Comparison of ENCODE assay signal across 9 cellular contexts in the genomic region with DNA sequence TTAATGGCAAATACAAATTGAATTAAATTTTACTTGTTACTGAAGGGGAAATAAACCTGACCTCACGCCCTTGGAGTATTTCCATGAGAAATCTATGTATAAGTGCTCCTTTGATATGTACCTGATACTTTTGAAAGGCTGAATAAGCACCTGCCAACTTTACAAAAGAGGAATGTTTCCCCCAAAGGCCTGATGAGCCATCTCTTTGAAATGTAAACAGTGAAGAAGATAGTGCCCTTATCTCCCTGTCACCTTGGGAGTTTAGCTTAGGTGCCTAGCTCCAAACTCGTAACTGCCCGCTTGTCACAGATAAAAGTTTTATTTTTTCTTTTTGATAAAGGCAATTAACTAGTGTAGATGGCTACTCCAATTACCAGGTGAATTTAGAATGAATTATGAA. TPM values are rescaled to one million over a fixed set of nuclear protein-coding genes. Genes with fewer than 3 reads are reported as not detected.
DNase-seq lines count a peak whose midpoint lies in the region; ATAC-seq, FAIRE-seq and TF ChIP-seq lines count a peak whose summit lies in the region.
"Had no signal": no experiment of that assay in that cellular context is flagged by ENCODE, and none has a peak within 500 bp of the region (broad histone marks: within the 10 kb centered on the region; RNA-seq: fewer than 3 reads in every experiment).

No MANE protein-coding gene starts in this region.

- H3K4me3 Mint-ChIP-seq in osteocyte (ENCODE audit: unreplicated experiment), result peak overlapping the region; percentile 14

- H2BK15ac ChIP-seq in H1 (ENCODE audit: low read length), result no peak overlapping the region

- H4K20me1 ChIP-seq in DOHH2 (ENCODE audit: control insufficient read depth, insufficient read depth, low read depth, low read length) (no peaks in the 10 kb centered on the region), H1 (replicated peaks in 1 of 2; ENCODE audit: control insufficient read depth in 1 of 2, insufficient read depth in 2 of 2, low read length in 2 of 2) (peaks cover 0 to 4% of the 10 kb centered on the region in 2 experiments)

- H3K79me1 ChIP-seq in H1 (ENCODE audit: low read depth, low read length), result no peaks in the 10 kb centered on the region

- no peaks in the 10 kb centered on the region for H3F3A ChIP-seq in DOHH2 (ENCODE audit: control insufficient read depth, insufficient read depth)

- WGBS in H1 (ENCODE audit: extremely low coverage in 1 of 2, insufficient coverage in 1 of 2, insufficient read length in 1 of 2, insufficient replicate concordance in 2 of 2, low coverage in 1 of 2, low lambda C conversion rate in 2 of 2, missing lambda C conversion rate in 1 of 2), 2 experiments, result 15% methylated on average over 3 of the region's 3 CpGs; no CpG with 5 or more reads in 1 of the 2 experiments

- no peak overlapping the region for H3K27ac ChIP-seq in DOHH2 (ENCODE audit: low read depth, low read length)
- no peak overlapping the region for H3K27ac ChIP-seq in H1 (ENCODE audit: low read depth, low read length)

- no peak overlapping the region for H2BK12ac ChIP-seq in H1 (ENCODE audit: low read depth, low read length)

- H3K23me2 ChIP-seq in H1 (ENCODE audit: low read depth, low read length), result peaks cover 8% of the 10 kb centered on the region; the same call in 1 of the 2 replicates

- POLR2A ChIA-PET in H1 (lab: Charles Lee; ENCODE audit: partially characterized antibody), result interaction anchor here (1.2 to 2.9 kb wide), 2 partner anchors 13 to 40 kb away, joined by 3 to 19 read pairs; a partner anchor contains a TSS

- no peak overlapping the region for H2BK5ac ChIP-seq in H1 (ENCODE audit: low read depth, low read length)

- DNase-seq in LoVo (ENCODE audit: low spot score), result peak; percentile 6
- DNase-seq in H1 (ENCODE audit: low read depth in 1 of 2, low spot score in 2 of 2), result peak in 1 of 2 experiments; percentile 33
- no peak for DNase-seq in osteocyte (ENCODE audit: extremely low spot score, unreplicated experiment)
- no peak for DNase-seq in SK-N-DZ (ENCODE audit: low spot score)
- DNase-seq in amniotic stem cell (lab: John Stamatoyannopoulos, UW), result no peak

- H2BK120ac ChIP-seq in H1 (replicated peaks; ENCODE audit: low read depth, low read length), result no peak overlapping the region

- no peak overlapping the region for H4K5ac ChIP-seq in H1 (ENCODE audit: insufficient read length, low read depth, low read length)

- H3K14ac ChIP-seq in H1 (ENCODE audit: insufficient read length), result no peak overlapping the region

- TF ChIP-seq RAD21 in H1 (IDR thresholded peaks at IDR 0.05 in 1 of 2, conservative IDR thresholded peaks at IDR 0.05 in 1 of 2; ENCODE audit: low read depth in 2 of 2, low read length in 2 of 2), result no peak

- H2AFZ ChIP-seq in H1 (ENCODE audit: low read length), result no peak overlapping the region

- H3K27me3 ChIP-seq in DOHH2 (ENCODE audit: control insufficient read depth, low read length), result peaks cover 11% of the 10 kb centered on the region
- H3K27me3 ChIP-seq in H1 (replicated peaks in 1 of 4; ENCODE audit: control insufficient read depth in 3 of 4, extremely low read depth in 1 of 4, insufficient read depth in 3 of 4, low read length in 3 of 4), result peaks cover 28 to 68% (median 56%) of the 10 kb centered on the region in 4 experiments

- H3K27ac Mint-ChIP-seq in osteocyte (ENCODE audit: unreplicated experiment), result no peak overlapping the region

- no peak overlapping the region for H4K8ac ChIP-seq in H1 (ENCODE audit: extremely low read depth, insufficient read depth, low read length)

- no peak overlapping the region for H4K91ac ChIP-seq in H1 (replicated peaks; ENCODE audit: insufficient read length, low read length)

- H3K27me3 Mint-ChIP-seq in osteocyte (ENCODE audit: unreplicated experiment), result peaks cover 4% of the 10 kb centered on the region

- H3K79me2 ChIP-seq in DOHH2 (ENCODE audit: control insufficient read depth, low read length) (peaks cover 25% of the 10 kb centered on the region), H1 (ENCODE audit: control insufficient read depth in 1 of 2, insufficient read depth in 2 of 2, low read length in 2 of 2) (no peaks in the 10 kb centered on the region)

- peaks cover 4% of the 10 kb centered on the region; the same call in 1 of the 2 replicates for H3K36me3 ChIP-seq in DOHH2 (ENCODE audit: control insufficient read depth, low read length)
- H3K36me3 ChIP-seq in H1 (ENCODE audit: control insufficient read depth in 2 of 4, insufficient read depth in 4 of 4, low read length in 3 of 4), result 0 out of 8 replicates have a peak, but pooled peaks cover 0 to 2% (median 0%) of the 10 kb centered on the region in 4 experiments

- TF ChIP-seq POLR2A in H1 (IDR thresholded peaks at IDR 0.05; ENCODE audit: control extremely low read depth in 1 of 2, low read depth in 2 of 2, low read length in 2 of 2), result no peak

- no peaks in the 10 kb centered on the region for H3K9me3 ChIP-seq in DOHH2 (ENCODE audit: control insufficient read depth, insufficient read depth, low read length)
- no peaks in the 10 kb centered on the region for H3K9me3 ChIP-seq in H1 (ENCODE audit: insufficient read depth in 2 of 2, low read depth in 1 of 2, low read length in 1 of 2)

- H3K4me2 ChIP-seq in DOHH2 (ENCODE audit: low read length) (peak overlapping the region; percentile 94), H1 (ENCODE audit: insufficient read depth in 1 of 2, low read depth in 2 of 2, low read length in 2 of 2) (peak overlapping the region; percentile 87 to 95; a peak in 3 of 4 replicates)

- TF ChIP-seq CTCF in DOHH2 (IDR thresholded peaks at IDR 0.05; ENCODE audit: low read depth, low read length, poor library complexity, severe bottlenecking) (no peak), H1 (IDR thresholded peaks at IDR 0.05; ENCODE audit: control extremely low read depth in 1 of 3, insufficient read depth in 1 of 3, low read depth in 1 of 3, low read length in 3 of 3) (no peak), osteocyte (IDR thresholded peaks at IDR 0.05) (no peak)

- H3K9me2 ChIP-seq in DOHH2 (replicated peaks; ENCODE audit: control insufficient read depth, low read length), result no peaks in the 10 kb centered on the region; the same call in 1 of the 2 replicates

- TF ChIP-seq EP300 in H1 (IDR thresholded peaks at IDR 0.05; ENCODE audit: borderline replicate concordance in 1 of 2, low read depth in 2 of 2, low read length in 2 of 2), result no peak

- peaks cover 4% of the 10 kb centered on the region for H3K36me3 Mint-ChIP-seq in osteocyte (ENCODE audit: unreplicated experiment)

- H3K4me1 Mint-ChIP-seq in osteocyte (ENCODE audit: unreplicated experiment), result peaks cover 13% of the 10 kb centered on the region

- no peak overlapping the region for H2AK5ac ChIP-seq in H1 (ENCODE audit: low read depth, low read length)

- H3K9ac ChIP-seq in H1 (replicated peaks in 1 of 4; ENCODE audit: extremely low read depth in 1 of 4, low read depth in 3 of 4, low read length in 3 of 4), result no peak overlapping the region

- no peak overlapping the region for H3K56ac ChIP-seq in H1 (replicated peaks; ENCODE audit: insufficient read length, low read depth, low read length)

- ATAC-seq in GM21723 (IDR thresholded peaks at IDR 0.05; ENCODE audit: unreplicated experiment), result no peak

- no peaks in the 10 kb centered on the region for H3K9me3 Mint-ChIP-seq in osteocyte (ENCODE audit: unreplicated experiment)

- no peak overlapping the region for H3K4ac ChIP-seq in H1 (replicated peaks; ENCODE audit: insufficient read length, low read depth, low read length)

- no peak overlapping the region for H2BK20ac ChIP-seq in H1 (ENCODE audit: low read length)

- no peak overlapping the region for H3K18ac ChIP-seq in H1 (ENCODE audit: extremely low read depth, low read length)

- peak overlapping the region; percentile 23; the same call in 1 of the 2 replicates for H3K4me3 ChIP-seq in DOHH2 (ENCODE audit: low read length)
- H3K4me3 ChIP-seq in H1 (ENCODE audit: extremely low read depth in 1 of 4, insufficient read depth in 2 of 4, low read depth in 3 of 4, low read length in 4 of 4), result peak overlapping the region in 2 of 4 experiments; percentile 78 to 81; a peak in 3 of 8 replicates

- H3K4me1 ChIP-seq in DOHH2 (ENCODE audit: control insufficient read depth, low read length), result peaks cover 19% of the 10 kb centered on the region
- peaks cover 0 to 5% (median 2%) of the 10 kb centered on the region in 4 experiments; a peak in 3 of 7 replicates for H3K4me1 ChIP-seq in H1 (replicated peaks in 1 of 4; ENCODE audit: control insufficient read depth in 3 of 4, insufficient read depth in 4 of 4, low read length in 3 of 4)

- CTCF ChIA-PET in H1 (lab: Charles Lee; ENCODE audit: partially characterized antibody), result interaction anchor here (0.6 to 3.9 kb wide), 5 partner anchors 11 to 123 kb away, joined by 3 to 22 read pairs (median 3); no protein-coding TSS in a partner anchor

- FAIRE-seq in H1 (lab: Jason Lieb, UNC), result no peak

- no peak overlapping the region for H3K23ac ChIP-seq in H1 (ENCODE audit: insufficient read length)

RNA-seq across cellular contexts. Expression of a gene that starts 1.1 kb away (rescaled TPM):
- total RNA-seq in H1 (2021; fragmentation: NEBNext Ultra II Directional; extraction: Animal tissue kit (Norgen Biotek cat#: 25700)), result 3.7 and 5.0 TPM in 2 replicates
- 1.1 and 1.8 TPM in 2 replicates for polyA plus RNA-seq in H1 (2011; rRNA removed)
- 1.9 TPM for polyA plus RNA-seq in H1 (2011; cell fraction: cytosol; rRNA removed)
- polyA plus RNA-seq in H1 (2011; cell fraction: nucleus; rRNA removed), result 2.5 TPM
- polyA plus RNA-seq in H1 (2012, experiment 1 of 2), result 3.0 to 4.1 TPM (median 3.4 TPM) in 4 replicates
- 0.39 TPM for polyA plus RNA-seq in H1 (2012, experiment 2 of 2)
- 2.0 TPM for polyA plus RNA-seq in H1 (2013, experiment 1 of 2)
- 2.5 TPM for polyA plus RNA-seq in H1 (2013, experiment 2 of 2)
- 6.1 and 9.0 TPM in 2 replicates for polyA minus RNA-seq in H1 (2011; rRNA and poly(A)+ RNA removed)
- polyA minus RNA-seq in H1 (2011; cell fraction: cytosol; rRNA and poly(A)+ RNA removed), result 2.8 TPM
- 4.1 TPM for polyA minus RNA-seq in H1 (2011; cell fraction: nucleus; rRNA and poly(A)+ RNA removed)
- total RNA-seq in osteocyte, result 10.1 and 11.4 TPM in 2 replicates
- polyA plus RNA-seq in SK-N-DZ (2014; cell fraction: cytosol; rRNA removed), result 10.8 and 12.3 TPM in 2 replicates
- polyA plus RNA-seq in SK-N-DZ (2014; cell fraction: nucleus; rRNA removed), result 15.0 and 24.3 TPM in 2 replicates

RNA-seq across cellular contexts. Expression of a gene that starts 26.6 kb away (rescaled TPM):
- not detected in 2 replicates for total RNA-seq in H1 (2021; fragmentation: NEBNext Ultra II Directional; extraction: Animal tissue kit (Norgen Biotek cat#: 25700))
- 0.05 TPM in 1 of 2 replicates, not detected in the other for polyA plus RNA-seq in H1 (2011; rRNA removed)
- polyA plus RNA-seq in H1 (2011; cell fraction: cytosol; rRNA removed), result not detected
- 0.11 TPM for polyA plus RNA-seq in H1 (2011; cell fraction: nucleus; rRNA removed)
- 0.05 to 0.09 TPM in 2 of 4 replicates, not detected in the others for polyA plus RNA-seq in H1 (2012, experiment 1 of 2)
- polyA plus RNA-seq in H1 (2012, experiment 2 of 2), result not detected
- polyA plus RNA-seq in H1 (2013, experiment 1 of 2), result 0.02 TPM
- 0.02 TPM for polyA plus RNA-seq in H1 (2013, experiment 2 of 2)
- polyA minus RNA-seq in H1 (2011; rRNA and poly(A)+ RNA removed), result 0.17 TPM in 1 of 2 replicates, not detected in the other
- polyA minus RNA-seq in H1 (2011; cell fraction: cytosol; rRNA and poly(A)+ RNA removed), result not detected
- polyA minus RNA-seq in H1 (2011; cell fraction: nucleus; rRNA and poly(A)+ RNA removed), result not detected
- total RNA-seq in osteocyte, result not detected in 2 replicates
- polyA plus RNA-seq in SK-N-DZ (2014; cell fraction: cytosol; rRNA removed), result 0.09 and 0.41 TPM in 2 replicates
- polyA plus RNA-seq in SK-N-DZ (2014; cell fraction: nucleus; rRNA removed), result 0.30 and 1.5 TPM in 2 replicates
- total RNA-seq: cardiac septum, RPMI7951 had no signal

RNA-seq across cellular contexts. Expression of a gene that starts 39.2 kb away (rescaled TPM):
- 495 and 507 TPM in 2 replicates for total RNA-seq in H1 (2021; fragmentation: NEBNext Ultra II Directional; extraction: Animal tissue kit (Norgen Biotek cat#: 25700))
- polyA plus RNA-seq in H1 (2011; rRNA removed), result 589 and 706 TPM in 2 replicates
- polyA plus RNA-seq in H1 (2011; cell fraction: cytosol; rRNA removed), result 598 TPM
- 478 TPM for polyA plus RNA-seq in H1 (2011; cell fraction: nucleus; rRNA removed)
- polyA plus RNA-seq in H1 (2012, experiment 1 of 2), result 338 to 478 TPM (median 412 TPM) in 4 replicates
- 587 TPM for polyA plus RNA-seq in H1 (2012, experiment 2 of 2)
- polyA plus RNA-seq in H1 (2013, experiment 1 of 2), result 510 TPM
- 480 TPM for polyA plus RNA-seq in H1 (2013, experiment 2 of 2)
- polyA minus RNA-seq in H1 (2011; rRNA and poly(A)+ RNA removed), result 119 and 124 TPM in 2 replicates
- polyA minus RNA-seq in H1 (2011; cell fraction: cytosol; rRNA and poly(A)+ RNA removed), result 124 TPM
- 94.3 TPM for polyA minus RNA-seq in H1 (2011; cell fraction: nucleus; rRNA and poly(A)+ RNA removed)
- 111 and 112 TPM in 2 replicates for total RNA-seq in osteocyte
- 1,780 and 1,783 TPM in 2 replicates for polyA plus RNA-seq in SK-N-DZ (2014; cell fraction: cytosol; rRNA removed)
- polyA plus RNA-seq in SK-N-DZ (2014; cell fraction: nucleus; rRNA removed), result 833 and 1,506 TPM in 2 replicates
